In the genomic region with DNA sequence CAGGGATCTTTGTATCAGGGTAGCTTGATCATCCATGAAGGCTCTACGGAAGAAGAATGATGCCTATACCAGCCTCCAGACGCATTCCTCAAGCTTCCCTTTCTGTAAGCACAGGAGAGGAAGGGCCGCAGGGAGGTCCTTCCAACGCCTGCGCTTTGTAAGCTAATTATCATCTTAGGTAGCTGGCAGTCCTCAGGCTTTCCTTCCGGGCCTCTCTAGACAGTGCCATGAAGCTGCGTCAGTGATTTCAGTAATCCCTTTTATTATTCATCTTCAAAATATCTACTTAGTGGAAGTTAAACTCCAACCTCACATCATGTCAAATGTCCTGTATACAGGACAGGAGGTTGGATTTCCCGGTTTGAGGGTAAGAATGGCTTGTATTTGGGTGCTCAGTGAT, we compare ENCODE assay signal across 14 cellular contexts.
DNase-seq lines count a peak whose midpoint lies in the region; ATAC-seq and TF ChIP-seq lines count a peak whose summit lies in the region.
"Had no signal": no experiment of that assay in that cellular context is flagged by ENCODE, and none has a peak within 500 bp of the region (broad histone marks: within the 10 kb centered on the region; RNA-seq: fewer than 3 reads in every experiment).

No MANE protein-coding gene starts in this region.

- H3K4me3 Mint-ChIP-seq in GM23338 (no peak overlapping the region), Calu3 (ENCODE audit: low read depth, unreplicated experiment) (no peak overlapping the region), immature natural killer cell (no peak overlapping the region)
- H3K4me3 Mint-ChIP-seq: CD4-positive, alpha-beta memory T cell had no signal

- no peak overlapping the region for H3K27ac Mint-ChIP-seq in GM23338
- no peak overlapping the region for H3K27ac Mint-ChIP-seq in Calu3 (ENCODE audit: unreplicated experiment)
- H3K27ac Mint-ChIP-seq in immature natural killer cell, result no peak overlapping the region
- H3K27ac Mint-ChIP-seq: CD4-positive, alpha-beta memory T cell had no signal

- H2AFZ ChIP-seq in GM23338, result peak overlapping the region; percentile 24; the same call in 1 of the 2 replicates

- H3K36me3 Mint-ChIP-seq in GM23338 (ENCODE audit: low read depth) (no peaks in the 10 kb centered on the region), Calu3 (ENCODE audit: insufficient read depth, unreplicated experiment) (no peaks in the 10 kb centered on the region), immature natural killer cell (no peaks in the 10 kb centered on the region)
- H3K36me3 Mint-ChIP-seq: CD4-positive, alpha-beta memory T cell had no signal

- intact Hi-C loops in Calu3 (cut with micrococcal nuclease; ENCODE audit: unreplicated experiment), result loop anchor here (5.0 kb wide), 2 partner anchors 83 to 353 kb away; no protein-coding TSS in a partner anchor

- no TSS peak for BruUV-seq in Calu3 (replicated peaks; lab: Mats Ljungman, UMichigan)

- H3K4me3 ChIP-seq in GM23338, result no peak overlapping the region

- H3K4me1 Mint-ChIP-seq in GM23338 (peaks cover 4% of the 10 kb centered on the region; the same call in 1 of the 3 replicates), Calu3 (ENCODE audit: low read depth, unreplicated experiment) (peaks cover 13% of the 10 kb centered on the region), immature natural killer cell (peaks cover 10 to 12% of the 10 kb centered on the region in 2 donors)
- H3K4me1 Mint-ChIP-seq: CD4-positive, alpha-beta memory T cell had no signal

- H3K9me2 ChIP-seq in GM23338 (ENCODE audit: insufficient read depth), result peaks cover 15% of the 10 kb centered on the region

- TF ChIP-seq CTCF in GM23338 (conservative IDR thresholded peaks at IDR 0.05; ENCODE audit: low read depth in 2 of 2) (no peak), foreskin keratinocyte (conservative IDR thresholded peaks at IDR 0.05) (no peak), Calu3 (IDR thresholded peaks at IDR 0.05; ENCODE audit: unreplicated experiment) (no peak)

- no peaks in the 10 kb centered on the region for H3K27me3 ChIP-seq in GM23338 (ENCODE audit: insufficient read depth)
- H3K27me3 ChIP-seq in foreskin keratinocyte, result no peaks in the 10 kb centered on the region
- H3K27me3 ChIP-seq: BE2C had no signal

- H3K4me1 ChIP-seq in GM23338 (ENCODE audit: insufficient read depth) (no peaks in the 10 kb centered on the region), foreskin keratinocyte (peaks cover 18% of the 10 kb centered on the region)
- H3K4me1 ChIP-seq: BE2C had no signal

- DNase-seq in GM23338 (ENCODE audit: low spot score) (peak; percentile 8), NCI-H82 (lab: John Stamatoyannopoulos, UW) (peak; percentile 95), foreskin keratinocyte (peak; percentile 30 to 78), Calu3 (no peak), immature natural killer cell (no peak)
- DNase-seq: BE2C; CD4-positive, alpha-beta memory T cell; COR-L47; DMS53; GF-D8 had no signal

- no peaks in the 10 kb centered on the region for H3K79me2 ChIP-seq in GM23338 (replicated peaks; ENCODE audit: insufficient read depth)

- H3F3A ChIP-seq in GM23338 (replicated peaks; ENCODE audit: low read depth), result no peaks in the 10 kb centered on the region

- no peak overlapping the region for H3K4me2 ChIP-seq in GM23338
- H3K4me2 ChIP-seq: KMS-11 had no signal

- H3K27ac ChIP-seq in GM23338 (ENCODE audit: low read depth) (no peak overlapping the region), foreskin keratinocyte (no peak overlapping the region)
- H3K27ac ChIP-seq: C4-2B, KMS-11 had no signal

- no peaks in the 10 kb centered on the region for H4K20me1 ChIP-seq in GM23338 (replicated peaks; ENCODE audit: insufficient read depth)

- ATAC-seq in GM23338 (no peak), foreskin keratinocyte (peak; percentile 70), GM19023 (IDR thresholded peaks at IDR 0.05; ENCODE audit: unreplicated experiment) (no peak), HG03025 (IDR thresholded peaks at IDR 0.05; ENCODE audit: low FRiP score, unreplicated experiment) (no peak)

- H3K36me3 ChIP-seq in GM23338 (ENCODE audit: insufficient read depth), result no peaks in the 10 kb centered on the region
- H3K36me3 ChIP-seq: BE2C had no signal

- CTCF ChIA-PET in Calu3 (lab: Charles Lee), result interaction anchor here (0.6 kb wide), 1 partner anchor 481 kb away, joined by 3 read pairs; no protein-coding TSS in a partner anchor

- H3K27me3 Mint-ChIP-seq in GM23338 (ENCODE audit: insufficient read depth, low read depth, poor library complexity) (no peaks in the 10 kb centered on the region), Calu3 (ENCODE audit: unreplicated experiment) (no peaks in the 10 kb centered on the region), immature natural killer cell (ENCODE audit: low read depth in 3 of 3) (peaks cover 2 to 7% (median 2%) of the 10 kb centered on the region in 3 donors)

- no peaks in the 10 kb centered on the region for H3K9me3 Mint-ChIP-seq in GM23338
- H3K9me3 Mint-ChIP-seq in Calu3 (ENCODE audit: low read depth, unreplicated experiment), result peaks cover 4% of the 10 kb centered on the region
- peaks cover 0 to 3% (median 0%) of the 10 kb centered on the region in 6 donors for H3K9me3 Mint-ChIP-seq in immature natural killer cell

TF ChIP-seq in GM23338, 12 proteins besides CTCF, POLR2A, EP300 and RAD21:
- TF ChIP-seq EZH2phosphoT487 (IDR thresholded peaks at IDR 0.05; ENCODE audit: unreplicated experiment) (no peak), JUNB (IDR thresholded peaks at IDR 0.05; ENCODE audit: unreplicated experiment) (no peak), POLR2AphosphoS5 (IDR thresholded peaks at IDR 0.05; ENCODE audit: low read depth) (no peak)

Comparison
In these comparisons a context has a peak if more than half of its experiments do, and no peak if none do; other contexts are left out.
1. DNase-seq: peak in GM23338 (single experiment), NCI-H82 (single experiment) and foreskin keratinocyte (2 of 2); none in Calu3 (single experiment) and immature natural killer cell (0 of 3).